In the genomic region with DNA sequence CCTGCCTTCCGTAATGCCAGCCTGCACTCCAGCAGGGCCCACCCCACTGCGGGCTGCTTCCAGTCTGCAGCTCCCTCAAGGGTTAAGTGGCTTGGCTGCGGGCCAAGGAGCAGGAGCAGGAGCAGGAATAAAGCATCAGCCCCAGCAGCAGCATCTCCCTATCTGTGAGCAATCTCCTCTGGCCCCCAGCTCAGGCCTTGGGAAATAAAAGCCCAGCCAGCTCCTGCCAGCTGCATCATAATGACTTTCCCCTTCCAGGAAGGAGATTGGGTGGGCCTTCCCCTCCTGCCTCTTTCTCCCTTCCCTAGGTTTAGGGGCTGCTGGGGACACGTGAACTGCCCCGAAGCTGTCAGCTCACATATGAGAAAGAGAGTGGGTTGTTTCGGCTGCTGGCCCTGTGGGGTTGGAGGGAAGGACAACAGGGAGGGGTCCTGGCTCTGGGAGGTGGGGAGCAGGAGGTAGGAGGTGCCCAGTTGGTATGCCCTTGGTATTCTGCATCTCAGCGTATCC, we compare ENCODE assay signal across 1 cellular context.
TF ChIP-seq lines count a peak whose summit lies in the region.

No MANE protein-coding gene starts in this region.

TF ChIP-seq in HepG2, 621 proteins besides CTCF, POLR2A, EP300 and RAD21:
- TF ChIP-seq NFYB (CRISPR knock-in tag; IDR thresholded peaks at IDR 0.05) (no peak), ZNF782 (CRISPR knock-in tag; IDR thresholded peaks at IDR 0.05; ENCODE audit: borderline replicate concordance) (no peak), ZNF709 (CRISPR knock-in tag; IDR thresholded peaks at IDR 0.05) (no peak), ATF7 (IDR thresholded peaks at IDR 0.05) (no peak), ATF7 (CRISPR knock-in tag; IDR thresholded peaks at IDR 0.05) (no peak), TBX3 (IDR thresholded peaks at IDR 0.05; ENCODE audit: borderline replicate concordance) (no peak), HMGA1 (CRISPR knock-in tag; conservative IDR thresholded peaks at IDR 0.05) (no peak), ZNF430 (CRISPR knock-in tag; IDR thresholded peaks at IDR 0.05) (0 out of 2 replicates have a peak, but pooled peaks have one; percentile 38), ZNF652 (CRISPR knock-in tag; IDR thresholded peaks at IDR 0.05; ENCODE audit: borderline replicate concordance, low read depth) (peak; percentile 90), REL (CRISPR knock-in tag; conservative IDR thresholded peaks at IDR 0.05) (no peak), TEAD2 (CRISPR knock-in tag; IDR thresholded peaks at IDR 0.05) (no peak), NFIB (CRISPR knock-in tag; IDR thresholded peaks at IDR 0.05; ENCODE audit: borderline replicate concordance) (no peak), PAX8 (CRISPR knock-in tag; IDR thresholded peaks at IDR 0.05; ENCODE audit: borderline replicate concordance) (0 out of 2 replicates have a peak, but pooled peaks have one; percentile 47), NFE2 (CRISPR knock-in tag; IDR thresholded peaks at IDR 0.05) (no peak), MTA1 (CRISPR knock-in tag; IDR thresholded peaks at IDR 0.05; ENCODE audit: borderline replicate concordance) (0 out of 2 replicates have a peak, but pooled peaks have one; percentile 59), CBX1 (IDR thresholded peaks at IDR 0.05; ENCODE audit: low read depth) (no peak), ZNF616 (CRISPR knock-in tag; IDR thresholded peaks at IDR 0.05; ENCODE audit: low read depth) (no peak)
- TF ChIP-seq, protein P1, sequence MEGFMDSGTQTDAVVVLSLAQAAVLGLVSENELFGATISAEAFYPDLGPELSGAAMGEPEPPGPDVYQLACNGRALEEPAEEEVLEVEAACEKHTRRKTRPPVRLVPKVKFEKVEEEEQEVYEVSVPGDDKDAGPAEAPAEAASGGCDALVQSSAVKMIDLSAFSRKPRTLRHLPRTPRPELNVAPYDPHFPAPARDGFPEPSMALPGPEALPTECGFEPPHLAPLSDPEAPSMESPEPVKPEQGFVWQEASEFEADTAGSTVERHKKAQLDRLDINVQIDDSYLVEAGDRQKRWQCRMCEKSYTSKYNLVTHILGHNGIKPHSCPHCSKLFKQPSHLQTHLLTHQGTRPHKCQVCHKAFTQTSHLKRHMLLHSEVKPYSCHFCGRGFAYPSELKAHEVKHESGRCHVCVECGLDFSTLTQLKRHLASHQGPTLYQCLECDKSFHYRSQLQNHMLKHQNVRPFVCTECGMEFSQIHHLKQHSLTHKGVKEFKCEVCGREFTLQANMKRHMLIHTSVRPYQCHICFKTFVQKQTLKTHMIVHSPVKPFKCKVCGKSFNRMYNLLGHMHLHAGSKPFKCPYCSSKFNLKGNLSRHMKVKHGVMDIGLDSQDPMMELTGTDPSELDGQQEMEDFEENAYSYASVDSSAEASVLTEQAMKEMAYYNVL (CRISPR knock-in tag; IDR thresholded peaks at IDR 0.05; ENCODE audit: borderline replicate concordance): no peak
- TF ChIP-seq, protein P2, sequence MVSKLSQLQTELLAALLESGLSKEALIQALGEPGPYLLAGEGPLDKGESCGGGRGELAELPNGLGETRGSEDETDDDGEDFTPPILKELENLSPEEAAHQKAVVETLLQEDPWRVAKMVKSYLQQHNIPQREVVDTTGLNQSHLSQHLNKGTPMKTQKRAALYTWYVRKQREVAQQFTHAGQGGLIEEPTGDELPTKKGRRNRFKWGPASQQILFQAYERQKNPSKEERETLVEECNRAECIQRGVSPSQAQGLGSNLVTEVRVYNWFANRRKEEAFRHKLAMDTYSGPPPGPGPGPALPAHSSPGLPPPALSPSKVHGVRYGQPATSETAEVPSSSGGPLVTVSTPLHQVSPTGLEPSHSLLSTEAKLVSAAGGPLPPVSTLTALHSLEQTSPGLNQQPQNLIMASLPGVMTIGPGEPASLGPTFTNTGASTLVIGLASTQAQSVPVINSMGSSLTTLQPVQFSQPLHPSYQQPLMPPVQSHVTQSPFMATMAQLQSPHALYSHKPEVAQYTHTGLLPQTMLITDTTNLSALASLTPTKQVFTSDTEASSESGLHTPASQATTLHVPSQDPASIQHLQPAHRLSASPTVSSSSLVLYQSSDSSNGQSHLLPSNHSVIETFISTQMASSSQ (IDR thresholded peaks at IDR 0.05; ENCODE audit: low read depth): no peak
- TF ChIP-seq, protein P2 (CRISPR knock-in tag; IDR thresholded peaks at IDR 0.05; ENCODE audit: borderline replicate concordance): peak; percentile 31; the same call in 1 of the 2 replicates
- TF ChIP-seq, protein P3, sequence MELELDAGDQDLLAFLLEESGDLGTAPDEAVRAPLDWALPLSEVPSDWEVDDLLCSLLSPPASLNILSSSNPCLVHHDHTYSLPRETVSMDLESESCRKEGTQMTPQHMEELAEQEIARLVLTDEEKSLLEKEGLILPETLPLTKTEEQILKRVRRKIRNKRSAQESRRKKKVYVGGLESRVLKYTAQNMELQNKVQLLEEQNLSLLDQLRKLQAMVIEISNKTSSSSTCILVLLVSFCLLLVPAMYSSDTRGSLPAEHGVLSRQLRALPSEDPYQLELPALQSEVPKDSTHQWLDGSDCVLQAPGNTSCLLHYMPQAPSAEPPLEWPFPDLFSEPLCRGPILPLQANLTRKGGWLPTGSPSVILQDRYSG (CRISPR knock-in tag; IDR thresholded peaks at IDR 0.05): no peak
- TF ChIP-seq, protein P4, sequence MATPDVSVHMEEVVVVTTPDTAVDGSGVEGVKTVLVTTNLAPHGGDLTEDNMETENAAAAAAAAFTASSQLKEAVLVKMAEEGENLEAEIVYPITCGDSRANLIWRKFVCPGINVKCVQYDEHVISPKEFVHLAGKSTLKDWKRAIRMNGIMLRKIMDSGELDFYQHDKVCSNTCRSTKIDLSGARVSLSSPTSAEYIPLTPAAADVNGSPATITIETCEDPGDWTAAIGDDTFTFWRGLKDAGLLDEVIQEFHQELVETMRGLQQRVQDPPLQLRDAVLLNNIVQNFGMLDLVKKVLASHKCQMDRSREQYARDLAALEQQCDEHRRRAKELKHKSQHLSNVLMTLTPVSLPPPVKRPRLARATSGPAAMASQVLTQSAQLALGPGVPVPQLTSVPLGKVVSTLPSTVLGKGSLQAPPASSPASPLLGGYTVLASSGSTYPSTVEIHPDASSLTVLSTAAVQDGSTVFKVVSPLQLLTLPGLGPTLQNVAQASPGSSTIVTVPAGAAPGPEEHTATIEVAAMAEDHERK (CRISPR knock-in tag; IDR thresholded peaks at IDR 0.05; ENCODE audit: low read depth): no peak
- TF ChIP-seq, protein P5, sequence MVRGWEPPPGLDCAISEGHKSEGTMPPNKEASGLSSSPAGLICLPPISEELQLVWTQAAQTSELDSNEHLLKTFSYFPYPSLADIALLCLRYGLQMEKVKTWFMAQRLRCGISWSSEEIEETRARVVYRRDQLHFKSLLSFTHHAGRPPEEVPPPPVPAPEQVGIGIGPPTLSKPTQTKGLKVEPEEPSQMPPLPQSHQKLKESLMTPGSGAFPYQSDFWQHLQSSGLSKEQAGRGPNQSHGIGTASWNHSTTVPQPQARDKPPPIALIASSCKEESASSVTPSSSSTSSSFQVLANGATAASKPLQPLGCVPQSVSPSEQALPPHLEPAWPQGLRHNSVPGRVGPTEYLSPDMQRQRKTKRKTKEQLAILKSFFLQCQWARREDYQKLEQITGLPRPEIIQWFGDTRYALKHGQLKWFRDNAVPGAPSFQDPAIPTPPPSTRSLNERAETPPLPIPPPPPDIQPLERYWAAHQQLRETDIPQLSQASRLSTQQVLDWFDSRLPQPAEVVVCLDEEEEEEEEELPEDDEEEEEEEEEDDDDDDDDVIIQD (CRISPR knock-in tag; IDR thresholded peaks at IDR 0.05; ENCODE audit: low read depth): no peak
